ENCODE assay signal across 26 cellular contexts in genomic region chr3:6578526-6578925, GRCh38.
"Had no signal": no experiment of that assay in that cellular context is flagged by ENCODE, and none has a peak within 500 bp of the region (broad histone marks: within the 10 kb centered on the region; RNA-seq: fewer than 3 reads in every experiment).

No MANE protein-coding gene starts in this region.

- H3K27me3 ChIP-seq: ascending aorta, body of pancreas, cardiac muscle cell had no signal

- H3K36me3 ChIP-seq: ascending aorta, cardiac muscle cell had no signal

- H3K9me3 ChIP-seq: ascending aorta, body of pancreas had no signal

- DNase-seq: activated CD4-positive, alpha-beta T cell treated with anti-CD3 and anti-CD28 coated beads for 48 hours; activated CD4-positive, alpha-beta T cell treated with anti-CD3 and anti-CD28 coated beads, Interleukin-2, amount 50 U/mL, for 4 hours; activated CD4-positive, CD25-positive, alpha-beta regulatory T cell treated with anti-CD3 and anti-CD28 coated beads, Interleukin-2, amount 50 U/mL, for 72 hours; activated CD8-positive, alpha-beta memory T cell treated with anti-CD3 and anti-CD28 coated beads for 24 hours; activated effector memory CD4-positive, alpha-beta T cell treated with anti-CD3 and anti-CD28 coated beads, Interleukin-2, amount 50 U/mL, for 16 hours; activated naive CD4-positive, alpha-beta T cell treated with Interleukin-2 at 50 U/mL for 16 hours; activated naive CD8-positive, alpha-beta T cell treated with anti-CD3 and anti-CD28 coated beads, Interleukin-2, amount 50 U/mL, for 24 hours; activated T-cell treated with anti-CD3 and anti-CD28 coated beads, Interleukin-2, amount 50 U/mL, for 4 hours; amniotic stem cell; body of pancreas; MM.1S; NCI-H1105; NCI-H1436 treated with DMSO at 0.1 percent for 48 hours; NCI-H187; NCI-H2081 treated with DMSO at 0.1 percent for 48 hours; NCI-H446; NCI-H524; PC-3; SIG-M5; T-helper 17 cell; T-helper 9 cell had no signal

- ATAC-seq: activated naive CD4-positive, alpha-beta T cell treated with anti-CD3 and anti-CD28 coated beads, Interleukin-2, amount 50 U/mL, for 72 hours; activated naive CD8-positive, alpha-beta T cell treated with anti-CD3 and anti-CD28 coated beads, Interleukin-2, amount 50 U/mL, for 24 hours; activated T-cell treated with anti-CD3 and anti-CD28 coated beads, Interleukin-2, amount 50 U/mL, for 4 hours; body of pancreas; PC-3; T-helper 17 cell; WTC11 had no signal

- FAIRE-seq: RCC 7860 had no signal

- H3K4me1 ChIP-seq: ascending aorta, body of pancreas had no signal

- H3K4me3 ChIP-seq: ascending aorta, body of pancreas, cardiac muscle cell had no signal

- H3K27ac ChIP-seq: ascending aorta, body of pancreas, cardiac muscle cell had no signal
